ENCODE assay signal across 8 cellular contexts in genomic region chr9:128128836-128129590, GRCh38. TPM values are rescaled to one million over a fixed set of nuclear protein-coding genes. Genes with fewer than 3 reads are reported as not detected.
DNase-seq lines count a peak whose midpoint lies in the region; FAIRE-seq and TF ChIP-seq lines count a peak whose summit lies in the region.

No MANE protein-coding gene starts in this region.

- H4K20me1 ChIP-seq in fibroblast of lung (ENCODE audit: control insufficient read depth, extremely low read depth, insufficient read depth, low read length), result no peaks in the 10 kb centered on the region

- no peak overlapping the region for H3K23ac ChIP-seq in trophoblast cell (ENCODE audit: low read length)

- H3K18ac ChIP-seq in trophoblast cell (ENCODE audit: low read length), result peak overlapping the region; percentile 97

- peak overlapping the region; percentile 95 for H3K4me2 ChIP-seq in fibroblast of lung (ENCODE audit: extremely low read depth, insufficient read depth, low read length)
- peak overlapping the region; percentile 84 for H3K4me2 ChIP-seq in trophoblast cell (ENCODE audit: low read length)

- H2BK5ac ChIP-seq in trophoblast cell (ENCODE audit: low read depth, low read length, poor library complexity), result no peak overlapping the region

- no CpG with 5 or more reads among the region's 29 CpGs for WGBS in trophoblast cell (ENCODE audit: extremely low coverage, insufficient coverage, insufficient read length)

- H3K4me1 ChIP-seq in ES-I3 (ENCODE audit: insufficient read depth, low read length) (peaks cover 6% of the 10 kb centered on the region), SJCRH30 (peaks cover 5% of the 10 kb centered on the region), fibroblast of lung (ENCODE audit: control insufficient read depth, extremely low read depth, insufficient read depth, low read length) (peaks cover 13% of the 10 kb centered on the region), trophoblast cell (ENCODE audit: control insufficient read depth in 1 of 2, insufficient read depth in 2 of 2, low read length in 2 of 2) (peaks cover 5 to 13% of the 10 kb centered on the region in 2 experiments)

- no peak overlapping the region for H3K4ac ChIP-seq in trophoblast cell (ENCODE audit: low read depth, low read length)

- no peak overlapping the region for H2BK120ac ChIP-seq in trophoblast cell (ENCODE audit: insufficient read depth, low read length, poor library complexity)

- peak overlapping the region; percentile 85 for H3K14ac ChIP-seq in trophoblast cell (ENCODE audit: low read length)

- peak overlapping the region; percentile 92 for H3K9ac ChIP-seq in ES-I3 (ENCODE audit: low read depth, low read length)
- peak overlapping the region; percentile 98 for H3K9ac ChIP-seq in fibroblast of lung (ENCODE audit: insufficient read depth, low read length)
- H3K9ac ChIP-seq in trophoblast cell (ENCODE audit: low read length), result no peak overlapping the region

- H4K91ac ChIP-seq in trophoblast cell (ENCODE audit: low read depth, low read length), result peak overlapping the region; percentile 64

- peak overlapping the region; percentile 80 for H4K12ac ChIP-seq in trophoblast cell (ENCODE audit: low read depth, low read length)

- no peak for DNase-seq in SJCRH30
- DNase-seq in fibroblast of lung (ENCODE audit: low read depth in 2 of 2), result no peak
- no peak for DNase-seq in trophoblast cell
- DNase-seq in frontal cortex (ENCODE audit: low spot score in 2 of 2), result no peak
- no peak for DNase-seq in AG08396 (ENCODE audit: low spot score)
- no peak for DNase-seq in GOT3 (lab: John Stamatoyannopoulos, UW)
- no peak for DNase-seq in MV-4-11 (lab: John Stamatoyannopoulos, UW)

- H2AK5ac ChIP-seq in trophoblast cell (ENCODE audit: low read length), result no peak overlapping the region

- H3K36me3 ChIP-seq in ES-I3 (ENCODE audit: insufficient read depth, low read length) (peaks cover 3% of the 10 kb centered on the region; the same call in 1 of the 2 replicates), SJCRH30 (peaks cover 9% of the 10 kb centered on the region; the same call in 1 of the 2 replicates), fibroblast of lung (ENCODE audit: control insufficient read depth, insufficient read depth, low read length) (no peaks in the 10 kb centered on the region), trophoblast cell (ENCODE audit: control insufficient read depth in 1 of 2, insufficient read depth in 2 of 2, low read length in 2 of 2) (peaks cover 6 to 10% of the 10 kb centered on the region in 2 experiments)

- H3K9me3 ChIP-seq in ES-I3 (ENCODE audit: control insufficient read depth, insufficient read depth, low read length), result no peaks in the 10 kb centered on the region; the same call in 1 of the 2 replicates
- H3K9me3 ChIP-seq in SJCRH30 (replicated peaks), result no peaks in the 10 kb centered on the region; the same call in 1 of the 2 replicates
- no peaks in the 10 kb centered on the region for H3K9me3 ChIP-seq in fibroblast of lung (ENCODE audit: control insufficient read depth, insufficient read depth, low read depth, low read length)
- H3K9me3 ChIP-seq in trophoblast cell (ENCODE audit: insufficient read depth, low read depth, low read length), result peaks cover 6% of the 10 kb centered on the region

- H3K27ac ChIP-seq in SJCRH30 (no peak overlapping the region), fibroblast of lung (ENCODE audit: insufficient read depth, low read length) (peak overlapping the region; percentile 95), trophoblast cell (ENCODE audit: low read depth, low read length) (no peak overlapping the region)

- no peak for TF ChIP-seq CTCF in fibroblast of lung (conservative IDR thresholded peaks at IDR 0.05 in 1 of 2, IDR thresholded peaks at IDR 0.05 in 1 of 2; ENCODE audit: low read depth in 1 of 2, low read length in 2 of 2)

- H3K4me3 ChIP-seq in SJCRH30 (peak overlapping the region; percentile 93), fibroblast of lung (replicated peaks in 1 of 4; ENCODE audit: control extremely low read depth in 1 of 4, insufficient read depth in 1 of 4, low read depth in 3 of 4, low read length in 4 of 4) (peak overlapping the region; percentile 75 to 93 (median 88)), trophoblast cell (ENCODE audit: low read depth, low read length) (peak overlapping the region; percentile 88)

- H4K8ac ChIP-seq in trophoblast cell (ENCODE audit: low read depth, low read length), result peak overlapping the region; percentile 91

- H3K79me2 ChIP-seq in fibroblast of lung (ENCODE audit: control insufficient read depth, insufficient read depth, low read length) (peaks cover 10% of the 10 kb centered on the region), trophoblast cell (ENCODE audit: control insufficient read depth, insufficient read depth, low read length, poor library complexity) (peaks cover 14% of the 10 kb centered on the region)

- no peak overlapping the region for H2BK12ac ChIP-seq in trophoblast cell (ENCODE audit: low read length)

- H2AFZ ChIP-seq in fibroblast of lung (ENCODE audit: low read length) (peak overlapping the region; percentile 93), trophoblast cell (ENCODE audit: insufficient read depth, low read length, poor library complexity) (peak overlapping the region; percentile 93)

- no peak for FAIRE-seq in frontal cortex (lab: Jason Lieb, UNC)

- H3K27me3 ChIP-seq in SJCRH30 (no peaks in the 10 kb centered on the region), fibroblast of lung (ENCODE audit: control insufficient read depth, insufficient read depth, low read length) (peaks cover 13% of the 10 kb centered on the region), trophoblast cell (ENCODE audit: insufficient read depth, low read length) (no peaks in the 10 kb centered on the region)

- peaks cover 16% of the 10 kb centered on the region for H3K79me1 ChIP-seq in trophoblast cell (ENCODE audit: low read length)

RNA-seq across cellular contexts. Expression of gene PTGES2, which starts 1.5 kb away (rescaled TPM):
- 53.8 and 56.7 TPM in 2 replicates for total RNA-seq in SJCRH30 (2014; rRNA removed; shearing (Covaris generic))
- total RNA-seq in fibroblast of lung (57.3 and 57.6 TPM in 2 replicates), frontal cortex (58.3 TPM)
- 44.8 and 60.7 TPM in 2 replicates for polyA plus RNA-seq in fibroblast of lung
- polyA plus RNA-seq in fibroblast of lung (2012), result 47.2 and 75.5 TPM in 2 replicates
- 38.8 and 98.7 TPM in 2 replicates for polyA minus RNA-seq in fibroblast of lung (ENCODE audit: low replicate concordance)
- polyA plus RNA-seq in trophoblast cell (2013), result 24.0 and 25.6 TPM in 2 replicates

RNA-seq across cellular contexts. Expression of gene LCN2, which starts 20.2 kb away (rescaled TPM):
- total RNA-seq in SJCRH30 (2014; rRNA removed; shearing (Covaris generic)), result not detected in 2 replicates
- not detected in 2 replicates for total RNA-seq in fibroblast of lung
- not detected in 2 replicates for polyA plus RNA-seq in fibroblast of lung
- not detected in 2 replicates for polyA plus RNA-seq in fibroblast of lung (2012)
- polyA minus RNA-seq in fibroblast of lung (ENCODE audit: low replicate concordance), result not detected in 2 replicates
- not detected in 2 replicates for polyA plus RNA-seq in trophoblast cell (2013)
- not detected for total RNA-seq in frontal cortex

RNA-seq across cellular contexts. Expression of gene BBLN, which starts 31.1 kb away (rescaled TPM):
- 33.6 and 42.7 TPM in 2 replicates for total RNA-seq in SJCRH30 (2014; rRNA removed; shearing (Covaris generic))
- total RNA-seq in fibroblast of lung (22.1 and 29.4 TPM in 2 replicates), frontal cortex (55.4 TPM)
- polyA plus RNA-seq in fibroblast of lung, result 23.8 TPM in 2 replicates
- polyA plus RNA-seq in fibroblast of lung (2012), result 46.5 and 66.7 TPM in 2 replicates
- polyA minus RNA-seq in fibroblast of lung (ENCODE audit: low replicate concordance), result 9.5 and 10.2 TPM in 2 replicates
- polyA plus RNA-seq in trophoblast cell (2013), result 57.0 and 59.5 TPM in 2 replicates
